In genomic region chr19:42466521-42467436, GRCh38 we compare ENCODE assay signal across 1 cellular context.
TF ChIP-seq lines count a peak whose summit lies in the region.

No MANE protein-coding gene starts in this region.

TF ChIP-seq in GM12878, 131 proteins besides CTCF, POLR2A, EP300 and RAD21:
- TF ChIP-seq EED (IDR thresholded peaks at IDR 0.05; ENCODE audit: low read depth) (peak; percentile 36; the same call in 1 of the 2 replicates), SPI1 (IDR thresholded peaks at IDR 0.05; ENCODE audit: borderline replicate concordance, insufficient read depth, low read depth, low read length) (peak; percentile 54; the same call in 1 of the 2 replicates), RUNX3 (IDR thresholded peaks at IDR 0.05; ENCODE audit: low read length) (peak; percentile 42; the same call in 1 of the 2 replicates), SUPT20H (IDR thresholded peaks at IDR 0.05; ENCODE audit: borderline replicate concordance, control insufficient read depth, low read depth, low read length) (no peak)
